In genomic region chr12:13609874-13610273, GRCh38 we compare ENCODE assay signal across 18 cellular contexts.
"Had no signal": no experiment of that assay in that cellular context is flagged by ENCODE, and none has a peak within 500 bp of the region (broad histone marks: within the 10 kb centered on the region; RNA-seq: fewer than 3 reads in every experiment).

No MANE protein-coding gene starts in this region.

- H3K9me3 ChIP-seq: esophagus squamous epithelium, left lung, psoas muscle, sigmoid colon had no signal

- H3K27me3 Mint-ChIP-seq: activated CD4-positive, alpha-beta memory T cell treated with anti-CD3 and anti-CD28 coated beads, Interleukin-2, amount 10 ng/mL, durations not matched to agents 7 days and 5 days; activated CD4-positive, alpha-beta T cell treated with anti-CD3 and anti-CD28 coated beads for 36 hours; type B pancreatic cell had no signal

- H3K4me1 ChIP-seq: esophagus squamous epithelium, left lung, psoas muscle, sigmoid colon had no signal

- H3K4me3 Mint-ChIP-seq: activated CD4-positive, alpha-beta memory T cell treated with anti-CD3 and anti-CD28 coated beads, Interleukin-2, amount 10 ng/mL, durations not matched to agents 7 days and 5 days; activated CD4-positive, alpha-beta T cell treated with anti-CD3 and anti-CD28 coated beads for 36 hours; type B pancreatic cell had no signal

- H3K4me3 ChIP-seq: dorsolateral prefrontal cortex, esophagus squamous epithelium, left lung, psoas muscle, sigmoid colon had no signal

- H3K36me3 ChIP-seq: esophagus squamous epithelium, left lung, sigmoid colon, WERI-Rb-1 had no signal

- H3K27ac Mint-ChIP-seq: activated CD4-positive, alpha-beta memory T cell treated with anti-CD3 and anti-CD28 coated beads, Interleukin-2, amount 10 ng/mL, durations not matched to agents 7 days and 5 days; activated CD4-positive, alpha-beta T cell treated with anti-CD3 and anti-CD28 coated beads for 36 hours; type B pancreatic cell had no signal

- H3K27ac ChIP-seq: esophagus squamous epithelium, left lung, psoas muscle, sigmoid colon, WERI-Rb-1 had no signal

- H3K4me1 Mint-ChIP-seq: activated CD4-positive, alpha-beta memory T cell treated with anti-CD3 and anti-CD28 coated beads, Interleukin-2, amount 10 ng/mL, durations not matched to agents 7 days and 5 days; activated CD4-positive, alpha-beta T cell treated with anti-CD3 and anti-CD28 coated beads for 36 hours had no signal

- DNase-seq: activated CD4-positive, alpha-beta memory T cell treated with anti-CD3 and anti-CD28 coated beads, Interleukin-2, amount 10 ng/mL, durations not matched to agents 7 days and 5 days; activated CD4-positive, alpha-beta T cell treated with anti-CD3 and anti-CD28 coated beads for 36 hours; activated CD8-positive, alpha-beta memory T cell treated with anti-CD3 and anti-CD28 coated beads, Interleukin-2, amount 50 U/mL, for 4 hours; activated naive CD4-positive, alpha-beta T cell treated with Interleukin-2 at 50 U/mL for 16 hours; dorsolateral prefrontal cortex; esophagus squamous epithelium; foreskin fibroblast; glutamatergic neuron; left lung; mesenchymal stem cell; psoas muscle; sigmoid colon; stimulated activated CD4-positive, alpha-beta T cell treated with anti-CD3 and anti-CD28 coated beads, Interleukin-2, amount 100 ng/mL, for 24 hours; stimulated activated naive CD4-positive, alpha-beta T cell; substantia nigra; WERI-Rb-1 had no signal

- H3K27me3 ChIP-seq: dorsolateral prefrontal cortex, esophagus squamous epithelium, left lung, sigmoid colon had no signal

- H3K9me3 Mint-ChIP-seq: activated CD4-positive, alpha-beta memory T cell treated with anti-CD3 and anti-CD28 coated beads, Interleukin-2, amount 10 ng/mL, durations not matched to agents 7 days and 5 days; type B pancreatic cell had no signal

- FAIRE-seq: astrocyte had no signal
